Comparison of ENCODE assay signal across 8 cellular contexts in genomic region chr7:74449809-74450397, GRCh38. TPM values are rescaled to one million over a fixed set of nuclear protein-coding genes. Genes with fewer than 3 reads are reported as not detected.
DNase-seq lines count a peak whose midpoint lies in the region; ATAC-seq, FAIRE-seq and TF ChIP-seq lines count a peak whose summit lies in the region.

No MANE protein-coding gene starts in this region.

- no peak for TF ChIP-seq POLR2A in GM12891 (IDR thresholded peaks at IDR 0.05; ENCODE audit: low read depth, low read length)

- peak; percentile 55 to 66 (median 62) for TF ChIP-seq CTCF in nephron (IDR thresholded peaks at IDR 0.05; ENCODE audit: unreplicated experiment in 3 of 3)

- H3K4me3 Mint-ChIP-seq in nephron: peak overlapping the region in 1 of 3 experiments; percentile 19

- ATAC-seq in esophagus mucosa (peak; percentile 27), GM21737 (IDR thresholded peaks at IDR 0.05; ENCODE audit: unreplicated experiment) (no peak)

- H3K4me1 Mint-ChIP-seq in nephron: peaks cover 8% of the 10 kb centered on the region

- peak overlapping the region in 1 of 3 experiments; percentile 41 for H3K27ac Mint-ChIP-seq in nephron

- H3K36me3 Mint-ChIP-seq in nephron (ENCODE audit: low read depth): no peaks in the 10 kb centered on the region

- no peaks in the 10 kb centered on the region for H3K27me3 Mint-ChIP-seq in nephron (ENCODE audit: low read depth)

- DNase-seq in 8988T: peak; percentile 70
- DNase-seq in GM12891 (ENCODE audit: insufficient read length, low spot score): peak; percentile 74
- peak; percentile 53 for DNase-seq in NOMO-1 treated with DMSO at 0.1 percent for 48 hours (lab: John Stamatoyannopoulos, UW; ENCODE audit: unreplicated experiment)
- DNase-seq in activated CD8-positive, alpha-beta memory T cell treated with anti-CD3 and anti-CD28 coated beads, Interleukin-2, amount 50 U/mL, for 24 hours (ENCODE audit: extremely low read depth): peak; percentile 51
- peak; percentile 74 for DNase-seq in superior temporal gyrus (ENCODE audit: extremely low spot score)

- H3K9me3 Mint-ChIP-seq in nephron: no peaks in the 10 kb centered on the region

- peak; percentile 77 for FAIRE-seq in GM12891 (lab: Jason Lieb, UNC)

TF ChIP-seq in GM12891, 5 proteins besides CTCF, POLR2A, EP300 and RAD21:
- TF ChIP-seq TAF1 (IDR thresholded peaks at IDR 0.05; ENCODE audit: low read depth, low read length): no peak
- no peak for TF ChIP-seq POU2F2 (IDR thresholded peaks at IDR 0.05; ENCODE audit: low read depth, low read length)
- no peak for TF ChIP-seq POLR2AphosphoS5 (IDR thresholded peaks at IDR 0.05; ENCODE audit: low read depth, low read length)
- no peak for TF ChIP-seq PAX5 (IDR thresholded peaks at IDR 0.05; ENCODE audit: insufficient read depth, low read length, severe bottlenecking)
- no peak for TF ChIP-seq SPI1 (IDR thresholded peaks at IDR 0.05; ENCODE audit: low read depth, low read length)

RNA-seq across cellular contexts. Expression of gene GTF2IRD1, which starts 3.8 kb away (rescaled TPM):
- 4.8 TPM for polyA plus RNA-seq in GM12891 (2012; ENCODE audit: low read depth, missing spikeins)
- total RNA-seq in esophagus mucosa: 49.1 TPM
